8 cellular contexts compared by ENCODE assay signal in the genomic region with DNA sequence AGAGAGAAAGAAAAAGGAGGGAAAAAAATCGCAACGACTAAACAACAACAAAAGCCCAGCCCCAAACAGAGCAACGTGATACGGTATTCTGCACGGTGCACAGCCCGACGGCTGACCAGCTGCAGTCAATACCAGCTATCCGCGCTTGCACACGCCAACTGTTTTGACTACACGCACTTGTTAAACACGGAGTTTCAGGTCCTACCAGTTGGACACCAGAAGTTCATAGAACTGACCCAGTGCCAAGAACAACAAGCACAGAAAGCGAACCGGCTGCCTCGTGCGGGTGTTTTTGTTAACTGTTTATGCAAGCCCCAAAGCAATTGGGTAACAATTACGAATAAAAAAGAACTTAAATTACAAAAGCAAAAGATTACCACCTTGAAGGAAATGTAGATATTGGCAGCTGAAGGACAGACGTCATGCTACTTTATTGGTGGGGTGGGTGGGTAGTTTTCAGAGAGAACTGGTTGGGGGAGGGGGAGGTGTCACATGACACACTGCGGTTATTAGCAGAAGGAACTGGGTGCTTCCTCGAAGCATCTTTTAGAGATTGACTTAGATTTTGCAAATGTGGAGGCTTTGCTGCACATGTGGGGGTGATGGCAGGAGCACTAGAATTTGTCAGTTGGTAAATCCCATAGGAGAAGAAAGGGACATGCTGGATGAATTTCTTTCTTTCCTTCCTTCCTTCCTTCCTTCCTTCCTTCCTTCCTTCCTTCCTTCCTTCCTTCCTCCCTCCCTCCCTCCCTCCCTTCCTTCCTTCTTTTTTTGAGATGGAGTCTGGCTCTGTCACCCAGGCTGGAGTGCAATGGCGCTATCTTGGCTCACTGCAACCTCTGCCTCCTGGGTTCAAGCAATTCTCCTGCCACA.
DNase-seq lines count a peak whose midpoint lies in the region; ATAC-seq and TF ChIP-seq lines count a peak whose summit lies in the region.

No MANE protein-coding gene starts in this region.

- TF ChIP-seq CTCF in GM06990 (IDR thresholded peaks at IDR 0.05; ENCODE audit: insufficient read depth, low read length, poor library complexity, severe bottlenecking) (no peak), RWPE1 (conservative IDR thresholded peaks at IDR 0.05; ENCODE audit: low read depth) (no peak), heart right ventricle (IDR thresholded peaks at IDR 0.05) (no peak)

- CTCF ChIA-PET in RWPE1 (lab: Yijun Ruan, JAX): interaction anchor here (0.7 to 1.1 kb wide), 2 partner anchors 40 to 66 kb away, joined by 3 to 5 read pairs; no protein-coding TSS in a partner anchor

- H3K9me3 Mint-ChIP-seq in activated naive CD4-positive, alpha-beta T cell treated with anti-CD3 and anti-CD28 coated beads, Interleukin-2, amount 50 U/mL, for 72 hours: peaks cover 0 to 12% of the 10 kb centered on the region in 2 donors

- H3K27me3 ChIP-seq in GM06990 (replicated peaks; ENCODE audit: control insufficient read depth, insufficient read depth, low read length) (no peaks in the 10 kb centered on the region), heart right ventricle (no peaks in the 10 kb centered on the region), rectal smooth muscle tissue (ENCODE audit: control insufficient read depth, insufficient read depth, low read length) (no peaks in the 10 kb centered on the region)

- H3K36me3 ChIP-seq in GM06990 (ENCODE audit: control insufficient read depth, insufficient read depth, low read length): no peaks in the 10 kb centered on the region
- no peaks in the 10 kb centered on the region for H3K36me3 ChIP-seq in heart right ventricle
- no peaks in the 10 kb centered on the region for H3K36me3 ChIP-seq in rectal smooth muscle tissue (ENCODE audit: control insufficient read depth, insufficient read depth, low read length)

- DNase-seq in GM06990 (ENCODE audit: extremely low read depth, insufficient read length) (peak; percentile 32), RWPE1 (ENCODE audit: low spot score) (peak; percentile 54), heart right ventricle (peak; percentile 50 to 58), UCSD-AML1 (lab: John Stamatoyannopoulos, UW; ENCODE audit: unreplicated experiment) (no peak)
- no peak for DNase-seq in activated naive CD4-positive, alpha-beta T cell treated with anti-CD3 and anti-CD28 coated beads, Interleukin-2, amount 50 U/mL, for 72 hours (ENCODE audit: low spot score in 2 of 2)

- peak overlapping the region; percentile 96 to 98 for H3K27ac Mint-ChIP-seq in activated naive CD4-positive, alpha-beta T cell treated with anti-CD3 and anti-CD28 coated beads, Interleukin-2, amount 50 U/mL, for 72 hours

- ATAC-seq in HG03045 (IDR thresholded peaks at IDR 0.05; ENCODE audit: unreplicated experiment) (peak; percentile 57), heart right ventricle (peak; percentile 70 to 89 (median 84)), HG02870 (IDR thresholded peaks at IDR 0.05; ENCODE audit: unreplicated experiment) (no peak)
- peak; percentile 39 to 55 for ATAC-seq in activated naive CD4-positive, alpha-beta T cell treated with anti-CD3 and anti-CD28 coated beads, Interleukin-2, amount 50 U/mL, for 72 hours

- POLR2A ChIA-PET in RWPE1 (lab: Yijun Ruan, JAX; ENCODE audit: low non-redundant PET): interaction anchor here (0.7 kb wide), 1 partner anchor 20 kb away, joined by 3 read pairs; no protein-coding TSS in a partner anchor

- H3K4me3 ChIP-seq in GM06990 (replicated peaks; ENCODE audit: low read depth, low read length) (peak overlapping the region; percentile 60), heart right ventricle (peak overlapping the region; percentile 21 to 66 (median 56)), rectal smooth muscle tissue (ENCODE audit: low read length) (peak overlapping the region; percentile 72)

- intact Hi-C loops in heart right ventricle (cut with DNase I): loop anchor here in 1 of 10 donors (5.0 kb wide), 1 partner anchor 40 kb away; no protein-coding TSS in a partner anchor

- H3K4me1 ChIP-seq in heart right ventricle (peaks cover 0 to 14% (median 0%) of the 10 kb centered on the region in 9 donors), rectal smooth muscle tissue (ENCODE audit: control insufficient read depth, insufficient read depth, low read length) (no peaks in the 10 kb centered on the region)

- peaks cover 9 to 24% of the 10 kb centered on the region in 2 donors for H3K36me3 Mint-ChIP-seq in activated naive CD4-positive, alpha-beta T cell treated with anti-CD3 and anti-CD28 coated beads, Interleukin-2, amount 50 U/mL, for 72 hours

- H3K27ac ChIP-seq in RWPE1 (peak overlapping the region; percentile 33; the same call in 1 of the 2 replicates), heart right ventricle (peak overlapping the region; percentile 14 to 87 (median 74)), rectal smooth muscle tissue (ENCODE audit: low read depth, low read length) (peak overlapping the region; percentile 54)

- peaks cover 0 to 6% (median 0%) of the 10 kb centered on the region in 11 donors for H3K9me3 ChIP-seq in heart right ventricle

- H3K9ac ChIP-seq in rectal smooth muscle tissue (ENCODE audit: low read length): no peak overlapping the region

- 12 to 14% methylated on average over 21 of the region's 21 CpGs for WGBS in heart right ventricle, 2 donors

Comparison
In these comparisons a context has a peak if more than half of its experiments do, and no peak if none do; other contexts are left out.
1. DNase-seq: peak in GM06990 (single experiment), RWPE1 (single experiment) and heart right ventricle (2 of 2); none in activated naive CD4-positive, alpha-beta T cell treated with anti-CD3 and anti-CD28 coated beads, Interleukin-2, amount 50 U/mL, for 72 hours (0 of 2) and UCSD-AML1 (single experiment).
2. Peak in every context shown above with its lines, with median percentiles within 50 percentile points of each other: H3K4me3 ChIP-seq and H3K27ac ChIP-seq.